Comparison of ENCODE assay signal across 14 cellular contexts in the genomic region with DNA sequence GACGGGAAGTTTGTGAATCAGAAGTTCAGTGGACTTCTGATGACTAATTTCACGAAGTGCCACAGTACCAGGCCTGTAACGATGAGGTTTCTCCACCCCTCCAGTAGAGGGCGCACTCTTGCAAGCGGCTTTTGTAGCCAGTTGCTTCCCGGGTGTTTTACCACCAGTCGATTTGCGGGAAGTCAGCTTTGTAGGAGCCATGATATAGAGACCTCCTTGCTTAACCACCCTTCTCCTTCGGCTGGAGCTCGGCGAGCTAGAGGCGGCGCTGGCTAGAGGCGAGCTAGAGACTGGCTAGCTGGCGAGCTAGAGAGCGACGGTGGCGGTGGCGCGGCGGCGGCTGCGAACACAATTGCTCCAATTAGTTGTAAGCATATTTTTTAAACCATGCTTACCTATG.
A peak's percentile ranks its signal among the peaks of the same experiment; 100 is the strongest.
DNase-seq lines count a peak whose midpoint lies in the region; ATAC-seq and TF ChIP-seq lines count a peak whose summit lies in the region.
"Had no signal": no experiment of that assay in that cellular context is flagged by ENCODE, and none has a peak within 500 bp of the region (broad histone marks: within the 10 kb centered on the region; RNA-seq: fewer than 3 reads in every experiment).

No MANE protein-coding gene starts in this region.

- POLR2A ChIA-PET in T-cell (lab: Charles Lee): no interaction called here

- no peak overlapping the region for H3K27ac Mint-ChIP-seq in stimulated activated naive CD8-positive, alpha-beta T cell treated with anti-CD3 and anti-CD28 coated beads, Interleukin-15, amount 100 ng/mL, for 72 hours
- H3K27ac Mint-ChIP-seq in endodermal cell (no peak overlapping the region), T-cell (no peak overlapping the region)
- H3K27ac Mint-ChIP-seq: activated T-cell treated with anti-CD3 and anti-CD28 coated beads, Interleukin-2, amount 50 U/mL, for 72 hours; CD4-positive, alpha-beta memory T cell; IgD-negative memory B cell had no signal

- no peaks in the 10 kb centered on the region for H3K27me3 Mint-ChIP-seq in stimulated activated naive CD8-positive, alpha-beta T cell treated with anti-CD3 and anti-CD28 coated beads, Interleukin-15, amount 100 ng/mL, for 72 hours
- H3K27me3 Mint-ChIP-seq in endodermal cell (ENCODE audit: insufficient read depth): peaks cover 1% of the 10 kb centered on the region
- no peaks in the 10 kb centered on the region for H3K27me3 Mint-ChIP-seq in T-cell
- H3K27me3 Mint-ChIP-seq: CD4-positive, alpha-beta memory T cell; central memory CD8-positive, alpha-beta T cell; IgD-negative memory B cell had no signal

- H3K27ac ChIP-seq in endodermal cell (ENCODE audit: low read depth, low read length) (no peak overlapping the region), transverse colon (no peak overlapping the region), esophagus squamous epithelium (no peak overlapping the region)

- H3K4me3 Mint-ChIP-seq in stimulated activated naive CD8-positive, alpha-beta T cell treated with anti-CD3 and anti-CD28 coated beads, Interleukin-15, amount 100 ng/mL, for 72 hours: no peak overlapping the region
- H3K4me3 Mint-ChIP-seq in endodermal cell (no peak overlapping the region), T-cell (no peak overlapping the region)
- H3K4me3 Mint-ChIP-seq: activated T-cell treated with anti-CD3 and anti-CD28 coated beads, Interleukin-2, amount 50 U/mL, for 72 hours; CD4-positive, alpha-beta memory T cell; central memory CD8-positive, alpha-beta T cell; IgD-negative memory B cell had no signal

- no peaks in the 10 kb centered on the region for H3K4me1 ChIP-seq in endodermal cell (ENCODE audit: control insufficient read depth, insufficient read depth, low read length)
- no peaks in the 10 kb centered on the region for H3K4me1 ChIP-seq in transverse colon
- no peaks in the 10 kb centered on the region for H3K4me1 ChIP-seq in esophagus squamous epithelium

- H3K27me3 ChIP-seq in endodermal cell (ENCODE audit: control insufficient read depth, insufficient read depth, low read length, poor library complexity, severe bottlenecking) (no peaks in the 10 kb centered on the region), transverse colon (no peaks in the 10 kb centered on the region), esophagus squamous epithelium (no peaks in the 10 kb centered on the region)

- TF ChIP-seq POLR2A in transverse colon (IDR thresholded peaks at IDR 0.05) (no peak), esophagus squamous epithelium (IDR thresholded peaks at IDR 0.05) (no peak)

- H3K4me3 ChIP-seq in endodermal cell (ENCODE audit: low read length) (no peak overlapping the region), transverse colon (no peak overlapping the region), esophagus squamous epithelium (no peak overlapping the region)

- in situ Hi-C loops in transverse colon (cut with MboI; ENCODE audit: low pct_ligation_motif_present in 1 of 4, low pct_unique_long_range_greater_than_20kb in 1 of 4, low sequenced_read_pairs in 3 of 4): no loop called here

- H3K9me3 ChIP-seq in endodermal cell (ENCODE audit: control insufficient read depth, low read length) (no peaks in the 10 kb centered on the region), transverse colon (no peaks in the 10 kb centered on the region), esophagus squamous epithelium (no peaks in the 10 kb centered on the region)

- H3K9ac ChIP-seq in endodermal cell (ENCODE audit: extremely low read depth, low read length, poor library complexity, severe bottlenecking): no peak overlapping the region

- TF ChIP-seq EP300 in transverse colon (IDR thresholded peaks at IDR 0.05; ENCODE audit: low read depth): no peak

- TF ChIP-seq CTCF in endodermal cell (conservative IDR thresholded peaks at IDR 0.05) (peak; percentile 78), transverse colon (IDR thresholded peaks at IDR 0.05) (peak in 1 of 5 experiments; percentile 8), esophagus squamous epithelium (IDR thresholded peaks at IDR 0.05) (no peak)

- H3K36me3 Mint-ChIP-seq in endodermal cell (ENCODE audit: low read depth) (no peaks in the 10 kb centered on the region), T-cell (no peaks in the 10 kb centered on the region)
- H3K36me3 Mint-ChIP-seq: CD4-positive, alpha-beta memory T cell; IgD-negative memory B cell had no signal

- DNase-seq in stimulated activated naive CD8-positive, alpha-beta T cell treated with anti-CD3 and anti-CD28 coated beads, Interleukin-15, Interleukin-2, amounts not matched to agents 100 U/mL and 50 U/mL, for 24 hours: peak; percentile 2
- DNase-seq in stimulated activated naive CD8-positive, alpha-beta T cell treated with anti-CD3 and anti-CD28 coated beads, Interleukin-15, amount 100 ng/mL, for 72 hours: no peak
- DNase-seq in NCI-H69 (lab: John Stamatoyannopoulos, UW) (peak; percentile 15), endodermal cell (peak; percentile 52), transverse colon (no peak), T-cell (no peak), esophagus squamous epithelium (lab: John Stamatoyannopoulos, UW) (no peak)
- no peak for DNase-seq in activated CD8-positive, alpha-beta memory T cell treated with anti-CD3 and anti-CD28 coated beads for 24 hours
- DNase-seq: CD4-positive, alpha-beta memory T cell; NCI-H526 treated with DMSO at 0.1 percent for 48 hours had no signal

- WGBS in endodermal cell (ENCODE audit: insufficient coverage in 1 of 2, insufficient read length in 1 of 2), 2 experiments: 97 to 100% methylated on average over 5 to 14 of the region's 23 CpGs
- 88% methylated on average over 23 of the region's 23 CpGs; no CpG with 5 or more reads in 1 of the 2 donors for WGBS in transverse colon (ENCODE audit: low coverage in 1 of 2), 2 donors
- WGBS in esophagus squamous epithelium, 2 donors: 75 to 95% methylated on average over 11 to 21 of the region's 23 CpGs

- no peaks in the 10 kb centered on the region for H3K4me1 Mint-ChIP-seq in stimulated activated naive CD8-positive, alpha-beta T cell treated with anti-CD3 and anti-CD28 coated beads, Interleukin-15, amount 100 ng/mL, for 72 hours
- H3K4me1 Mint-ChIP-seq in endodermal cell (peaks cover 7% of the 10 kb centered on the region), T-cell (no peaks in the 10 kb centered on the region)
- H3K4me1 Mint-ChIP-seq: central memory CD8-positive, alpha-beta T cell had no signal

- no peaks in the 10 kb centered on the region for H3K36me3 ChIP-seq in endodermal cell (ENCODE audit: control insufficient read depth, insufficient read depth, low read length)
- no peaks in the 10 kb centered on the region for H3K36me3 ChIP-seq in transverse colon
- no peaks in the 10 kb centered on the region for H3K36me3 ChIP-seq in esophagus squamous epithelium

- intact Hi-C loops in transverse colon (cut with DNase I; ENCODE audit: low total_unique reads) (no loop called here), esophagus squamous epithelium (cut with DNase I) (no loop called here)

- no peak for ATAC-seq in stimulated activated naive CD8-positive, alpha-beta T cell treated with anti-CD3 and anti-CD28 coated beads, Interleukin-15, Interleukin-2, amounts not matched to agents 100 U/mL and 50 U/mL, for 24 hours
- ATAC-seq in stimulated activated naive CD8-positive, alpha-beta T cell treated with anti-CD3 and anti-CD28 coated beads, Interleukin-15, amount 100 ng/mL, for 72 hours: no peak
- no peak for ATAC-seq in T-cell (replicated peaks in 1 of 4)
- ATAC-seq: activated T-cell treated with anti-CD3 and anti-CD28 coated beads, Interleukin-2, amount 50 U/mL, for 72 hours; right cardiac atrium had no signal

- CTCF ChIA-PET in T-cell (lab: Charles Lee): interaction anchor here in 1 of 2 donors (0.6 to 1.1 kb wide), 5 partner anchors 10 to 1845 kb away, joined by 3 to 9 read pairs (median 4); no protein-coding TSS in a partner anchor

- H3K9me3 Mint-ChIP-seq in stimulated activated naive CD8-positive, alpha-beta T cell treated with anti-CD3 and anti-CD28 coated beads, Interleukin-15, amount 100 ng/mL, for 72 hours: peaks cover 0 to 18% of the 10 kb centered on the region in 2 donors
- H3K9me3 Mint-ChIP-seq in endodermal cell: peaks cover 7% of the 10 kb centered on the region
- no peaks in the 10 kb centered on the region for H3K9me3 Mint-ChIP-seq in T-cell

Comparison
In these comparisons a context has a peak if more than half of its experiments do, and no peak if none do; other contexts are left out.
1. DNase-seq: peak in stimulated activated naive CD8-positive, alpha-beta T cell treated with anti-CD3 and anti-CD28 coated beads, Interleukin-15, Interleukin-2, amounts not matched to agents 100 U/mL and 50 U/mL, for 24 hours (single experiment), NCI-H69 (single experiment) and endodermal cell (single experiment); none in stimulated activated naive CD8-positive, alpha-beta T cell treated with anti-CD3 and anti-CD28 coated beads, Interleukin-15, amount 100 ng/mL, for 72 hours (0 of 2), transverse colon (single experiment), activated CD8-positive, alpha-beta memory T cell treated with anti-CD3 and anti-CD28 coated beads for 24 hours (single experiment), T-cell (0 of 34) and esophagus squamous epithelium (single experiment).